In the genomic region with DNA sequence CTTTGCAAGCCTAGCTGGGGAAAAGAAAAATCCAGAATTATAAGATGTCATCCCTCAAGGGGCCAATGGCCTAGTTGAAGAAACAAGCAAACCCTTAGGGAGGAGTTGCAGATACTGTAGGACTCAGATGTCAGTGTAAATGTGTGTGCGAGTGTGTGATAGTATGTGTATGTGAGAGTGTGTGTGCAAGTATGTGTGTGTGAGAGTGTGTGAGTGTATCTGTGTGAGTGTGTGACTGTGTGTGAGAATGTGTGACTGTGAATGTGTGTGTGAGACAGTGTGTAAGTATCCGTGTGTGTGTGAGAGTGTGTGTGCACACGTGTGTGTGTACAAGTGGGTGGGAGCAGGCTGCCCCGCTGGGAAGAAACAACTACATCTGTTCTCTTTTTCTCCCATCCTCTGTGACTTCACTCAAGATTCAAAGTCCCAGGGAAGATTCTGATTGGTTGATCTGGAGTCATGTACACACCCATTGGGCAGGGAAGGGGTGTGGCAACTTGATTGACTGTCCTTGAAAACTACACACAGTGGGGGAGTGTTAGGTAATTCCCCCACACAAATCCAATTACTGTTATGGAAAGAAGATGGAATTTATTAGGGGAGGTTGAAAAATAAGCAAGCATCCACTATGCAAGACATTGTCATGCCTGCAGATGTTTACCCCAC, we compare ENCODE assay signal across 30 cellular contexts. TPM values are rescaled to one million over a fixed set of nuclear protein-coding genes. Genes with fewer than 3 reads are reported as not detected.
"Had no signal": no experiment of that assay in that cellular context is flagged by ENCODE, and none has a peak within 500 bp of the region (broad histone marks: within the 10 kb centered on the region; RNA-seq: fewer than 3 reads in every experiment).

No MANE protein-coding gene starts in this region.

- H3K36me3 ChIP-seq: heart left ventricle, left lung, lower lobe of right lung, stomach, thyroid gland, upper lobe of left lung, WERI-Rb-1 had no signal

- H3K79me2 ChIP-seq: parathyroid adenoma had no signal

- DNase-seq: activated CD4-positive, alpha-beta memory T cell treated with anti-CD3 and anti-CD28 coated beads for 36 hours; activated CD4-positive, alpha-beta T cell treated with anti-CD3 and anti-CD28 coated beads, Interleukin-2, amount 10 ng/mL, durations not matched to agents 24 days and 14 days; activated CD8-positive, alpha-beta memory T cell treated with anti-CD3 and anti-CD28 coated beads, Interleukin-2, amount 50 U/mL, for 4 hours; activated gamma-delta T cell; activated naive CD4-positive, alpha-beta T cell treated with anti-CD3 and anti-CD28 coated beads, Interleukin-2, amount 10 ng/mL, durations not matched to agents 7 days and 5 days; activated T-cell treated with anti-CD3 and anti-CD28 coated beads, Interleukin-2, amount 50 U/mL, for 1 hour; amniotic stem cell; central memory CD4-positive, alpha-beta T cell; endodermal cell; foreskin fibroblast; heart left ventricle; hypothalamus; immature natural killer cell; left lung; lower lobe of right lung; mesenchymal stem cell; naive thymus-derived CD8-positive, alpha-beta T cell; occipital lobe; psoas muscle; stimulated activated CD4-positive, alpha-beta T cell treated with anti-CD3 and anti-CD28 coated beads, Interleukin-15, amount 100 ng/mL, for 24 hours; stimulated activated CD4-positive, alpha-beta T cell treated with anti-CD3 and anti-CD28 coated beads, Interleukin-2, amount 100 ng/mL, for 24 hours; stimulated activated naive B cell treated with anti-CD40 and anti-IgM and Interleukin-4, amounts not matched to agents 10 μg/mL and 1 μg/mL and 100 μg/mL, for 72 hours; stomach; thyroid gland; upper lobe of left lung; WERI-Rb-1 had no signal

- H3K4me3 ChIP-seq: heart left ventricle, left lung, lower lobe of right lung, psoas muscle, stomach, thyroid gland, upper lobe of left lung had no signal

- ATAC-seq: activated CD4-positive, CD25-positive, alpha-beta regulatory T cell treated with anti-CD3 and anti-CD28 coated beads, Interleukin-2, amount 50 U/mL, for 24 hours; esophagus mucosa; heart left ventricle; left lung; lower lobe of right lung; naive thymus-derived CD8-positive, alpha-beta T cell; psoas muscle; stimulated activated naive B cell treated with anti-CD40 and anti-IgM and Interleukin-4, amounts not matched to agents 10 μg/mL and 1 μg/mL and 100 μg/mL, for 72 hours had no signal

- H2AFZ ChIP-seq: parathyroid adenoma had no signal

- H3K27ac ChIP-seq: heart left ventricle, left lung, lower lobe of right lung, parathyroid adenoma, psoas muscle, stomach, thyroid gland, upper lobe of left lung, WERI-Rb-1 had no signal

- H3K4me1 ChIP-seq: left lung, lower lobe of right lung, parathyroid adenoma, psoas muscle, stomach, thyroid gland, upper lobe of left lung had no signal

- H3K27me3 ChIP-seq: heart left ventricle, thyroid gland, upper lobe of left lung had no signal

- H3K9me3 ChIP-seq: heart left ventricle, left lung, lower lobe of right lung, psoas muscle, stomach, thyroid gland, upper lobe of left lung had no signal

- H3K9ac ChIP-seq: parathyroid adenoma had no signal

RNA-seq across cellular contexts. Expression of a gene that starts 40.7 kb away (rescaled TPM):
- total RNA-seq: activated CD8-positive, alpha-beta memory T cell treated with anti-CD3 and anti-CD28 coated beads for 36 hours; naive thymus-derived CD8-positive, alpha-beta T cell; occipital lobe had no signal
- polyA plus RNA-seq: immature natural killer cell; naive thymus-derived CD8-positive, alpha-beta T cell had no signal
